In the genomic region with DNA sequence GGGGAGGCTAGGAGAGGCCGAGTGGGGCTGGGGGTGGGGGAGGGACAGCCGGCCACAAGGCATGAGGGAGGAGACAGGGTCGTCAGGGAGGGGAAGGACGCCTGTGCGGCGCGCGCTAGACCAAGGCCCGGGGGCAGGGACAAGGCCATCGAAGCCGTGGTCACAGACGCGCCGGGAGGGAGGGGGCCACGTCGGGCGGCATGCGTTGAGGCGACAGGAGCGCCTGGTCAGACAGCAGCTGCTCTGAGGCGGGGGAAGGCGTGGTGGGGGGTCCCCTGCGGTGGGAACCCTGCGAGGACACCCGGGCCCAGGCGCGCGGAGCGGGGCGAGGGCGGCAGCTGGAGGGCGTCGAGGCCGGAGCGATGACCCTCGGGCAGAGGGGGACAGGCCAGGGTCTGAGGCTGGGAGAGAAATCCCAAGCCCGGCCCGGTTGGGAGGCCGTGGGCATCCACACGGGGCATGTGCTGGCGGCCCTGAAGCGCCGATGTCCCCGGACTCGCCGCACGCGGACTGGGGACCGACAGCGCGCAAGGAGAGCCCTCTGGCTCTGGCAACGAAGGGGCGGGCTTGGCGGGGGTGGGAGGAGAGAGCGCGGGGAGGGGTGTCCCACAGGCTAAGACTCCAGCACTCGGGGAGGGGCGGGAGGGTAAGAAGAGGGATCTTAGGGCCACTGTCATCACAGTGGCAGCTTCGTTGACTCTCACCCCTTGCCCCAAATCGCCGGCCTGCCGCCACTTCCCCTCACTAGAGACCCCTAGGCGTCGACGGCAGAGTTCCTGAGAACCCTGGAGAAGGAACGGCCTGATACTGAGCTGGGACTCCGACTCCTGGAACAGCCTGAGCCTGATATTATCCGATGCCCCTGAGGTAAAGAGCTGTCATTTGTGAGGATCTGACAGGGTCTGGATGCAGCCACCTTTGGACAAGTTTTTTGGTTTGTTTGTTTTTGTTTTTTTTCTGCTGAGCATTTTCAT, we compare ENCODE assay signal across 11 cellular contexts. TPM values are rescaled to one million over a fixed set of nuclear protein-coding genes. Genes with fewer than 3 reads are reported as not detected.
A peak's percentile ranks its signal among the peaks of the same experiment; 100 is the strongest.
DNase-seq lines count a peak whose midpoint lies in the region; ATAC-seq and TF ChIP-seq lines count a peak whose summit lies in the region.
"Had no signal": no experiment of that assay in that cellular context is flagged by ENCODE, and none has a peak within 500 bp of the region (broad histone marks: within the 10 kb centered on the region; RNA-seq: fewer than 3 reads in every experiment).

No MANE protein-coding gene starts in this region.

- no peak for TF ChIP-seq CTCF in right atrium auricular region (IDR thresholded peaks at IDR 0.05)
- TF ChIP-seq CTCF in lower lobe of right lung (IDR thresholded peaks at IDR 0.05): no peak

- intact Hi-C loops in Right ventricle myocardium superior (cut with DNase I): no loop called here
- intact Hi-C loops in lower lobe of right lung (cut with DNase I): no loop called here

- no peak overlapping the region for H3K4me3 ChIP-seq in right atrium auricular region
- no peak overlapping the region for H3K4me3 ChIP-seq in lower lobe of right lung

- ATAC-seq in Right ventricle myocardium superior (ENCODE audit: poor library complexity): peak; percentile 40
- ATAC-seq in lower lobe of right lung: peak; percentile 26 to 34
- ATAC-seq in GM19463 (IDR thresholded peaks at IDR 0.05; ENCODE audit: unreplicated experiment): no peak
- no peak for ATAC-seq in HG02678 (IDR thresholded peaks at IDR 0.05; ENCODE audit: unreplicated experiment)

- peaks cover 8 to 11% of the 10 kb centered on the region in 2 donors for H3K27me3 ChIP-seq in right atrium auricular region
- peaks cover 37% of the 10 kb centered on the region for H3K27me3 ChIP-seq in lower lobe of right lung (ENCODE audit: low read depth)

- DNase-seq in Right ventricle myocardium superior (peak; percentile 42), right atrium auricular region (ENCODE audit: low spot score) (no peak), lower lobe of right lung (no peak), NCI-H774 (lab: John Stamatoyannopoulos, UW) (no peak)
- no peak for DNase-seq in stimulated activated naive CD4-positive, alpha-beta T cell treated with Interleukin-2 at 50 U/mL for 16 hours (lab: John Stamatoyannopoulos, UW)
- DNase-seq: Caco-2; effector CD4-positive, alpha-beta T cell; stimulated activated CD8-positive, alpha-beta memory T cell treated with anti-CD3 and anti-CD28 coated beads, Interleukin-4, amount 100 ng/mL, for 48 hours had no signal

- H3K9me3 ChIP-seq in right atrium auricular region (no peaks in the 10 kb centered on the region), lower lobe of right lung (no peaks in the 10 kb centered on the region)
- H3K9me3 ChIP-seq: Caco-2 had no signal

- 4 to 13% (median 10%) methylated on average over 59 to 68 of the region's 68 CpGs for WGBS in adipose tissue, 3 donors

- H3K27ac ChIP-seq in right atrium auricular region (no peak overlapping the region), adipose tissue (ENCODE audit: low read depth, low read length) (peak overlapping the region; percentile 85), lower lobe of right lung (no peak overlapping the region)

- H3K36me3 ChIP-seq in right atrium auricular region (no peaks in the 10 kb centered on the region), lower lobe of right lung (no peaks in the 10 kb centered on the region)

- peaks cover 0 to 12% of the 10 kb centered on the region in 2 donors for H3K4me1 ChIP-seq in right atrium auricular region
- no peaks in the 10 kb centered on the region for H3K4me1 ChIP-seq in lower lobe of right lung

RNA-seq across cellular contexts. Expression of a gene that starts 5.0 kb away (rescaled TPM):
- total RNA-seq in Right ventricle myocardium superior (not detected), right atrium auricular region (not detected), lower lobe of right lung (not detected)
- polyA plus RNA-seq in adipose tissue: not detected
- total RNA-seq: Caco-2 had no signal

RNA-seq across cellular contexts. Expression of a gene that starts 6.4 kb away (rescaled TPM):
- total RNA-seq in Right ventricle myocardium superior: not detected
- not detected for total RNA-seq in right atrium auricular region
- 1 to 10 TPM in 2 of 3 donors, not detected in 1; 1.4 to 2.0 TPM for polyA plus RNA-seq in adipose tissue
- total RNA-seq in lower lobe of right lung: not detected
- total RNA-seq: Caco-2 had no signal

RNA-seq across cellular contexts. Expression of a gene that starts 19.3 kb away (rescaled TPM):
- 7.3 TPM for total RNA-seq in Right ventricle myocardium superior
- total RNA-seq in right atrium auricular region: 10 to 100 TPM in 1 of 2 donors, 1 to 10 TPM in 1; 8.3 to 10.0 TPM
- 10 to 100 TPM; 21.1 to 40.4 (median 36.3) TPM for polyA plus RNA-seq in adipose tissue
- 43.5 TPM for total RNA-seq in lower lobe of right lung

RNA-seq across cellular contexts. Expression of a gene that starts 19.4 kb away (rescaled TPM):
- 17.1 TPM for total RNA-seq in Right ventricle myocardium superior
- total RNA-seq in right atrium auricular region: 10 to 100 TPM; 12.8 to 16.4 TPM
- 10 to 100 TPM; 25.1 to 34.2 (median 29.8) TPM for polyA plus RNA-seq in adipose tissue
- total RNA-seq in lower lobe of right lung: 35.8 TPM

RNA-seq across cellular contexts. Expression of a gene that starts 20.8 kb away (rescaled TPM):
- total RNA-seq in Right ventricle myocardium superior (1.0 TPM), right atrium auricular region (1 to 10 TPM; 2.9 to 4.4 TPM), lower lobe of right lung (10.2 TPM)
- 10 to 100 TPM in 2 of 3 donors, 1 to 10 TPM in 1; 3.6 to 56.0 (median 38.5) TPM for polyA plus RNA-seq in adipose tissue
- total RNA-seq: Caco-2 had no signal

Comparison
In these comparisons a context has a peak if more than half of its experiments do, and no peak if none do; other contexts are left out.
1. ATAC-seq: peak in Right ventricle myocardium superior (single experiment) and lower lobe of right lung (2 of 2); none in GM19463 (single experiment) and HG02678 (single experiment).